Comparison of ENCODE assay signal across 12 cellular contexts in genomic region chr17:45896803-45897693, GRCh38. TPM values are rescaled to one million over a fixed set of nuclear protein-coding genes. Genes with fewer than 3 reads are reported as not detected.
DNase-seq lines count a peak whose midpoint lies in the region; ATAC-seq and TF ChIP-seq lines count a peak whose summit lies in the region.
"Had no signal": no experiment of that assay in that cellular context is flagged by ENCODE, and none has a peak within 500 bp of the region (broad histone marks: within the 10 kb centered on the region; RNA-seq: fewer than 3 reads in every experiment).

No MANE protein-coding gene starts in this region.

- DNase-seq in left ventricle myocardium inferior = no peak
- DNase-seq in left cardiac atrium = no peak
- peak; percentile 55 for DNase-seq in superior temporal gyrus (ENCODE audit: extremely low spot score)
- no peak for DNase-seq in uterus
- DNase-seq in sciatic nerve (ENCODE audit: low spot score) = no peak

- H3K9me3 ChIP-seq in left ventricle myocardium inferior (replicated peaks) (no peaks in the 10 kb centered on the region), iPS-20b (ENCODE audit: insufficient read depth, low read depth, low read length) (no peaks in the 10 kb centered on the region), uterus (no peaks in the 10 kb centered on the region)

- H3K4me1 ChIP-seq in left ventricle myocardium inferior (peaks cover 38% of the 10 kb centered on the region), iPS-20b (ENCODE audit: insufficient read depth, low read length) (no peaks in the 10 kb centered on the region), uterus (peaks cover 0 to 18% of the 10 kb centered on the region in 2 donors)
- H3K4me1 ChIP-seq: parathyroid adenoma had no signal

- no peak overlapping the region for H3K27ac ChIP-seq in left ventricle myocardium inferior (replicated peaks)
- peak overlapping the region; percentile 91; the same call in 1 of the 2 replicates for H3K27ac ChIP-seq in VCaP
- H3K27ac ChIP-seq in iPS-20b (ENCODE audit: low read length) = no peak overlapping the region
- H3K27ac ChIP-seq in uterus = no peak overlapping the region
- H3K27ac ChIP-seq: C4-2B, parathyroid adenoma had no signal

- H3K4me3 ChIP-seq in left ventricle myocardium inferior (peak overlapping the region; percentile 97), iPS-20b (ENCODE audit: low read length) (peak overlapping the region; percentile 63), uterus (no peak overlapping the region)
- H3K4me3 ChIP-seq: K562 had no signal

- intact Hi-C loops in left ventricle myocardium inferior (cut with micrococcal nuclease) (no loop called here), left cardiac atrium (cut with DNase I) (loop anchor here in 1 of 2 donors (5.0 kb wide), 1 partner anchor 45 kb away; no protein-coding TSS in a partner anchor), uterus (cut with DNase I; ENCODE audit: low total_unique reads) (loop anchor here (5.0 kb wide), 1 partner anchor 1780 kb away; no protein-coding TSS in a partner anchor), sciatic nerve (cut with DNase I) (no loop called here)

- H3K27me3 ChIP-seq in left ventricle myocardium inferior (ENCODE audit: low read depth) = peaks cover 49% of the 10 kb centered on the region
- H3K27me3 ChIP-seq in iPS-20b (ENCODE audit: insufficient read depth, low read length) = peaks cover 94% of the 10 kb centered on the region
- peaks cover 15 to 24% of the 10 kb centered on the region in 2 donors for H3K27me3 ChIP-seq in uterus

- H3K9ac ChIP-seq in iPS-20b (ENCODE audit: low read depth, low read length) = no peak overlapping the region
- H3K9ac ChIP-seq: parathyroid adenoma had no signal

- no peak for ATAC-seq in left cardiac atrium
- ATAC-seq in GM19452 (IDR thresholded peaks at IDR 0.05; ENCODE audit: unreplicated experiment) = no peak
- ATAC-seq in sciatic nerve = no peak
- ATAC-seq: K562 had no signal

- no peak for TF ChIP-seq POLR2A in uterus (IDR thresholded peaks at IDR 0.05)

- H3K36me3 ChIP-seq in left ventricle myocardium inferior = no peaks in the 10 kb centered on the region
- no peaks in the 10 kb centered on the region for H3K36me3 ChIP-seq in iPS-20b (ENCODE audit: insufficient read depth, low read depth, low read length)
- H3K36me3 ChIP-seq in uterus = no peaks in the 10 kb centered on the region

- TF ChIP-seq CTCF in left ventricle myocardium inferior (IDR thresholded peaks at IDR 0.05; ENCODE audit: borderline replicate concordance) (no peak), VCaP (conservative IDR thresholded peaks at IDR 0.05) (no peak), uterus (IDR thresholded peaks at IDR 0.05) (no peak)

RNA-seq across cellular contexts. Expression of gene MAPT, which starts 2.7 kb away (rescaled TPM):
- total RNA-seq in left ventricle myocardium inferior (28.6 TPM), left cardiac atrium (10 to 100 TPM; 20.8 to 24.0 TPM), uterus (1 to 10 TPM in 2 of 4 donors, under 1 TPM in 1, not detected in 1; 0.26 to 4.1 (median 1.5) TPM), sciatic nerve (4.8 TPM)

RNA-seq across cellular contexts. Expression of gene SPPL2C, which starts 52.4 kb away (rescaled TPM):
- total RNA-seq in left ventricle myocardium inferior = not detected
- not detected for total RNA-seq in left cardiac atrium
- total RNA-seq in uterus = not detected
- total RNA-seq in sciatic nerve = not detected
- total RNA-seq: K562; T-helper 1 cell treated with Interleukin-12 subunit alpha and Interleukin-12 subunit beta and Interleukin-4 antibody, amounts not matched to agents 30 ng/mL and 1 ng/mL, for 36 hours had no signal

Comparison
In these comparisons a context has a peak if more than half of its experiments do, and no peak if none do; other contexts are left out.
1. H3K4me3 ChIP-seq: peak in left ventricle myocardium inferior (single experiment) and iPS-20b (single experiment); none in uterus (0 of 2).